8 cellular contexts compared by ENCODE assay signal in the genomic region with DNA sequence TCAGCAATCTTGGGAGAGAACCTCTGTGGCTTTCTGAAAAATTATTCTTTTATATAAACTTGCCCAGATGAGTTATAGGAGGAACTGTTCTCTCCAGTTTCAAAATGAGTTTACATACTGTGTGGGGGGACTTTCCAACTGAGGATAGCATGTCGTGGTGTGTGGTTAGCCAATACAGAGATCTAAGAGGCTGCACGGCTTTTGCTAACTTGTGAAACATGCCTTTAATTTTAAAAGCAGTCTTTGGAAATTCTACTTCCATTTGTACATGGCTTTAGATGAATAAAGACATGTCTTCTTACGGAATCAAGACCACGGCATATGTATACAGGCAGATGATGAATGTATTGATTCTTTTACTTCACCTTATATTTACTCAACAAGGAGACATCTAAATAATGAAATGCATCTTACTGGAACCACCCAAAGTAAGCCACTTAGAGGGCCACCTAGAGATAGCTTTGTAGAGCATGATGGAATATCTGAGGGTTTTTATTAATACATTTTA. TPM values are rescaled to one million over a fixed set of nuclear protein-coding genes. Genes with fewer than 3 reads are reported as not detected.
A peak's percentile ranks its signal among the peaks of the same experiment; 100 is the strongest.
DNase-seq lines count a peak whose midpoint lies in the region; ATAC-seq and TF ChIP-seq lines count a peak whose summit lies in the region.

No MANE protein-coding gene starts in this region.

- no peak overlapping the region for H3K27ac Mint-ChIP-seq in glutamatergic neuron (ENCODE audit: unreplicated experiment)

- TF ChIP-seq CTCF in glutamatergic neuron (IDR thresholded peaks at IDR 0.05; ENCODE audit: partially characterized antibody, unreplicated experiment) (no peak), uterus (IDR thresholded peaks at IDR 0.05) (no peak)

- H3K4me3 ChIP-seq in uterus: no peak overlapping the region

- no peaks in the 10 kb centered on the region for H3K36me3 Mint-ChIP-seq in glutamatergic neuron (ENCODE audit: unreplicated experiment)

- DNase-seq in CD1c-positive myeloid dendritic cell (ENCODE audit: extremely low spot score): peak; percentile 92
- DNase-seq in activated effector memory CD4-positive, alpha-beta T cell treated with anti-CD3 and anti-CD28 coated beads, Interleukin-2, amount 50 U/mL, for 16 hours: peak; percentile 78
- DNase-seq in sciatic nerve (ENCODE audit: low spot score): no peak
- no peak for DNase-seq in glutamatergic neuron
- DNase-seq in uterus: no peak
- no peak for DNase-seq in cerebellar nuclear complex (lab: John Stamatoyannopoulos, UW)

- no peaks in the 10 kb centered on the region for H3K9me3 Mint-ChIP-seq in glutamatergic neuron (ENCODE audit: unreplicated experiment)

- no peak overlapping the region for H3K27ac ChIP-seq in uterus

- ATAC-seq in GM21367 (IDR thresholded peaks at IDR 0.05; ENCODE audit: unreplicated experiment) (peak; percentile 68), HG03575 (IDR thresholded peaks at IDR 0.05; ENCODE audit: extremely low read depth, insufficient number of reproducible peaks, low FRiP score, unreplicated experiment) (peak; percentile 62), sciatic nerve (peak; percentile 76)

- H3K27me3 ChIP-seq in uterus: no peaks in the 10 kb centered on the region

- intact Hi-C loops in sciatic nerve (cut with DNase I) (no loop called here), uterus (cut with DNase I; ENCODE audit: low total_unique reads) (no loop called here)

- H3K4me1 ChIP-seq in uterus: no peaks in the 10 kb centered on the region

- no peaks in the 10 kb centered on the region for H3K36me3 ChIP-seq in uterus

- no peaks in the 10 kb centered on the region for H3K9me3 ChIP-seq in uterus

- TF ChIP-seq POLR2A in uterus (IDR thresholded peaks at IDR 0.05): no peak

- H3K4me1 Mint-ChIP-seq in glutamatergic neuron (ENCODE audit: low read depth, unreplicated experiment): no peaks in the 10 kb centered on the region

- H3K27me3 Mint-ChIP-seq in glutamatergic neuron (ENCODE audit: unreplicated experiment): peaks cover 3% of the 10 kb centered on the region

- H3K4me3 Mint-ChIP-seq in glutamatergic neuron (ENCODE audit: unreplicated experiment): no peak overlapping the region

RNA-seq across cellular contexts. Expression of gene HIVEP1, which starts 39.8 kb away (rescaled TPM):
- 48.6 TPM for total RNA-seq in sciatic nerve
- 37.1 TPM for total RNA-seq in glutamatergic neuron (ENCODE audit: unreplicated experiment)
- total RNA-seq in uterus: 10 to 100 TPM in 3 of 4 donors, 1 to 10 TPM in 1; 8.5 to 38.1 (median 22.0) TPM

Comparison
In these comparisons a context has a peak if more than half of its experiments do, and no peak if none do; other contexts are left out.
1. DNase-seq: peak in CD1c-positive myeloid dendritic cell (single experiment) and activated effector memory CD4-positive, alpha-beta T cell treated with anti-CD3 and anti-CD28 coated beads, Interleukin-2, amount 50 U/mL, for 16 hours (single experiment); none in sciatic nerve (single experiment), glutamatergic neuron (single experiment), uterus (0 of 2) and cerebellar nuclear complex (0 of 2).
2. Peak in every context shown above with its lines, with median percentiles within 50 percentile points of each other: ATAC-seq.